ENCODE assay signal across 8 cellular contexts in the genomic region with DNA sequence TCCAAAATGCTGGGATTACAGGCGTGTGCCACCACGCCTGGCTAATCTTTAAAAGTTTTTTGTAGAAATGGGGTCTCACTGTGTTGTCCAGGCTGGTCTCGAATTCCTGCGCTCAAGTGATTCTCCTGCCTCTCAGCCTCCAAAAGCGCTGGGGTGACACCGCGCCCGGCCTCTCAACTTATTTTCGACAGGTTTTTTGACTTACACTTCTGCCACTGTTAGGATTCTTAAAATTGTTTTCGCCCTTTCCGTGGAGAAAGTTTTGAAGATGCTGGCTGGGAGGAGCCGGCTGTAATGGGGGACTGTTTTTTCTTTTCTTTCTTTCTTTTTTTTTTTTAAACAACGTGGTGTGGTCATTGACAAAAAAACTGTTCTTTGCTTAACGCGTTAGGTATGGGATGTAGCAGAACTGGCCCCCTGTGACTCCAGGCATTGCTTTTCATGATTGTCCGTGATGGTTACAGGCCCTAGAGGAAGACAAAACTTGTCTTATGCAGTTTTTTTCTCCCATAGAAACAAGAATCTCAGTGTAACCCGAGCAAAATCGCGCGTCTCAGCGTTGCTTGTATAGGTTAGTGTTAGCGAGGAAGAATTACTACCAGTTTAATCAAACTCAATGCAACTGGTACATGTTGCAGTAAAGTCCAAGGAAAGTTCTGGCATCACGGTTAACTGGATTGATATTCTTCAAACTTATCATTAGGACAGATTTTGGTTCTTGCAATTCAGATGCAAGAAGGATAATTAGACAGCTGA. TPM values are rescaled to one million over a fixed set of nuclear protein-coding genes. Genes with fewer than 3 reads are reported as not detected.
DNase-seq lines count a peak whose midpoint lies in the region; ATAC-seq, FAIRE-seq and TF ChIP-seq lines count a peak whose summit lies in the region.

No MANE protein-coding gene starts in this region.

- H3K9me3 ChIP-seq in esophagus squamous epithelium, result no peaks in the 10 kb centered on the region
- no peaks in the 10 kb centered on the region for H3K9me3 ChIP-seq in pancreas

- no peak overlapping the region for H2AFZ ChIP-seq in ACC112 (ENCODE audit: low read length, unreplicated experiment)

- ATAC-seq in pancreas (peak in 2 of 4 donors; percentile 1 to 2), HG02763 (IDR thresholded peaks at IDR 0.05; ENCODE audit: unreplicated experiment) (no peak), GM18511 (IDR thresholded peaks at IDR 0.05; ENCODE audit: unreplicated experiment) (no peak)

- H3K36me3 ChIP-seq in ACC112 (ENCODE audit: insufficient read depth, low read length) (no peaks in the 10 kb centered on the region), esophagus squamous epithelium (peaks cover 0 to 23% (median 4%) of the 10 kb centered on the region in 3 donors), pancreas (no peaks in the 10 kb centered on the region)

- no peaks in the 10 kb centered on the region for H3K27me3 ChIP-seq in ACC112 (ENCODE audit: insufficient read depth, low read length)
- no peaks in the 10 kb centered on the region for H3K27me3 ChIP-seq in esophagus squamous epithelium
- no peaks in the 10 kb centered on the region for H3K27me3 ChIP-seq in pancreas

- no peak for FAIRE-seq in pancreas (lab: Jason Lieb, UNC)

- H3K4me1 ChIP-seq in ACC112 (ENCODE audit: control insufficient read depth, insufficient read depth, low read length, unreplicated experiment) (peaks cover 18% of the 10 kb centered on the region), esophagus squamous epithelium (peaks cover 13 to 57% (median 42%) of the 10 kb centered on the region in 3 donors), pancreas (peaks cover 0 to 22% (median 14%) of the 10 kb centered on the region in 3 donors)

- TF ChIP-seq POLR2A in esophagus squamous epithelium (IDR thresholded peaks at IDR 0.05), result no peak

- peaks cover 63% of the 10 kb centered on the region for H3K79me2 ChIP-seq in ACC112 (ENCODE audit: control insufficient read depth, insufficient read depth, low read length, unreplicated experiment)

- H3K4me3 ChIP-seq in ACC112 (ENCODE audit: low read depth, low read length), result peak overlapping the region; percentile 83
- H3K4me3 ChIP-seq in HFF-Myc (replicated peaks; ENCODE audit: low read depth, low read length), result peak overlapping the region; percentile 91
- peak overlapping the region; percentile 66 to 97 (median 79) for H3K4me3 ChIP-seq in esophagus squamous epithelium
- H3K4me3 ChIP-seq in pancreas, result peak overlapping the region; percentile 43 to 72 (median 68)

- TF ChIP-seq CTCF in HFF-Myc (IDR thresholded peaks at IDR 0.05; ENCODE audit: low read depth, low read length, missing control alignments) (no peak), esophagus squamous epithelium (IDR thresholded peaks at IDR 0.05) (no peak), pancreas (IDR thresholded peaks at IDR 0.05) (no peak)

- intact Hi-C loops in esophagus squamous epithelium (cut with DNase I), result no loop called here
- intact Hi-C loops in pancreas (cut with DNase I), result no loop called here

- 1 to 2% methylated on average over 22 to 23 of the region's 23 CpGs for WGBS in esophagus squamous epithelium, 2 donors
- 3 to 7% methylated on average over 23 of the region's 23 CpGs for WGBS in pancreas, 2 donors

- peak overlapping the region; percentile 76 for H3K27ac ChIP-seq in ACC112 (ENCODE audit: low read depth, low read length)
- peak overlapping the region; percentile 97 to 100 (median 98) for H3K27ac ChIP-seq in esophagus squamous epithelium
- peak overlapping the region; percentile 45 to 84 (median 76) for H3K27ac ChIP-seq in pancreas

- no peak for DNase-seq in HFF-Myc (ENCODE audit: extremely low read depth, low read depth)
- peak; percentile 21 to 27 for DNase-seq in activated CD4-positive, alpha-beta T cell treated with anti-CD3 and anti-CD28 coated beads, Interleukin-2, amount 50 U/mL, for 48 hours
- no peak for DNase-seq in esophagus squamous epithelium (lab: John Stamatoyannopoulos, UW)
- no peak for DNase-seq in pancreas
- DNase-seq in SKM-1 treated with dmso at 0.1 percent for 144 hours (lab: John Stamatoyannopoulos, UW; ENCODE audit: unreplicated experiment), result no peak

RNA-seq across cellular contexts. Expression of a gene that starts 1.2 kb away (rescaled TPM):
- 100 to 1,000 TPM; 174 to 310 (median 226) TPM for total RNA-seq in esophagus squamous epithelium
- 100 to 1,000 TPM in 1 of 6 donors, 10 to 100 TPM in 5; 62.7 to 137 (median 81.8) TPM for total RNA-seq in pancreas
- 100 to 1,000 TPM in 1 of 2 donors, 10 to 100 TPM in 1; 92.7 to 149 TPM for polyA plus RNA-seq in pancreas

RNA-seq across cellular contexts. Expression of a gene that starts 26.8 kb away (rescaled TPM):
- total RNA-seq in esophagus squamous epithelium (10 to 100 TPM; 10.6 to 21.2 (median 14.2) TPM), pancreas (1 to 10 TPM; 5.9 to 9.9 (median 8.2) TPM)
- polyA plus RNA-seq in pancreas, result 1 to 10 TPM; 3.2 to 4.7 TPM

Comparison
In these comparisons a context has a peak if more than half of its experiments do, and no peak if none do; other contexts are left out.
1. DNase-seq: peak in activated CD4-positive, alpha-beta T cell treated with anti-CD3 and anti-CD28 coated beads, Interleukin-2, amount 50 U/mL, for 48 hours (2 of 2); none in HFF-Myc (single experiment), esophagus squamous epithelium (single experiment), pancreas (0 of 6) and SKM-1 treated with dmso at 0.1 percent for 144 hours (single experiment).
2. Peak in every context shown above with its lines, with median percentiles within 50 percentile points of each other: H3K27ac ChIP-seq and H3K4me3 ChIP-seq.